1 cellular context compared by ENCODE assay signal in genomic region chr19:756232-756631, GRCh38.
TF ChIP-seq lines count a peak whose summit lies in the region.

No MANE protein-coding gene starts in this region.

TF ChIP-seq in IMR-90, 13 proteins besides CTCF, POLR2A, EP300 and RAD21:
- TF ChIP-seq USF2 (IDR thresholded peaks at IDR 0.05; ENCODE audit: low read depth, low read length) (peak; percentile 83), MXI1 (IDR thresholded peaks at IDR 0.05; ENCODE audit: borderline replicate concordance, low read depth, low read length) (no peak)
